1 cellular context compared by ENCODE assay signal in the genomic region with DNA sequence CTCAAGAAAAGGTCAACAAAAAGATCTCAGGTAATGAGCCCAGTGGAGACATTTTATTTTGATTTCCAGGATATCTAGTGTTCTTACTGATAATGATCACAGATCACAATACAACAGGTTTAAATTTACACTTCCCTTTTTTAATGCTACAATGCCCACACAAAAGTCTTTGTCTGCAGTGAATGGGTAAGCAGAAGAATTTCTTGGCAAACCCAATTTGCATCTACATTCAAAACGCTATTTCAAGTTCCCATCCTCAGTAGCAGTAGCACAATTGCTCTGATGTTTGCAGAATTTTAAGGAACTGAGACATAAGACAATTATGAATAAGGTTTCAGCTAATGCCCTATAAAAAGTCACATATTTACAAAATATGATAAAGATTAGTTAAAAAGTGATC.
TF ChIP-seq lines count a peak whose summit lies in the region.

No MANE protein-coding gene starts in this region.

TF ChIP-seq in GM12878, 131 proteins besides CTCF, POLR2A, EP300 and RAD21 (continued from another document and continues in another):
- no peak for TF ChIP-seq SRF (IDR thresholded peaks at IDR 0.05; ENCODE audit: low read depth in 2 of 2, low read length in 2 of 2)
- no peak for TF ChIP-seq EZH2 (IDR thresholded peaks at IDR 0.05; ENCODE audit: borderline replicate concordance, control insufficient read depth, low read depth, low read length)
- TF ChIP-seq, protein P1, sequence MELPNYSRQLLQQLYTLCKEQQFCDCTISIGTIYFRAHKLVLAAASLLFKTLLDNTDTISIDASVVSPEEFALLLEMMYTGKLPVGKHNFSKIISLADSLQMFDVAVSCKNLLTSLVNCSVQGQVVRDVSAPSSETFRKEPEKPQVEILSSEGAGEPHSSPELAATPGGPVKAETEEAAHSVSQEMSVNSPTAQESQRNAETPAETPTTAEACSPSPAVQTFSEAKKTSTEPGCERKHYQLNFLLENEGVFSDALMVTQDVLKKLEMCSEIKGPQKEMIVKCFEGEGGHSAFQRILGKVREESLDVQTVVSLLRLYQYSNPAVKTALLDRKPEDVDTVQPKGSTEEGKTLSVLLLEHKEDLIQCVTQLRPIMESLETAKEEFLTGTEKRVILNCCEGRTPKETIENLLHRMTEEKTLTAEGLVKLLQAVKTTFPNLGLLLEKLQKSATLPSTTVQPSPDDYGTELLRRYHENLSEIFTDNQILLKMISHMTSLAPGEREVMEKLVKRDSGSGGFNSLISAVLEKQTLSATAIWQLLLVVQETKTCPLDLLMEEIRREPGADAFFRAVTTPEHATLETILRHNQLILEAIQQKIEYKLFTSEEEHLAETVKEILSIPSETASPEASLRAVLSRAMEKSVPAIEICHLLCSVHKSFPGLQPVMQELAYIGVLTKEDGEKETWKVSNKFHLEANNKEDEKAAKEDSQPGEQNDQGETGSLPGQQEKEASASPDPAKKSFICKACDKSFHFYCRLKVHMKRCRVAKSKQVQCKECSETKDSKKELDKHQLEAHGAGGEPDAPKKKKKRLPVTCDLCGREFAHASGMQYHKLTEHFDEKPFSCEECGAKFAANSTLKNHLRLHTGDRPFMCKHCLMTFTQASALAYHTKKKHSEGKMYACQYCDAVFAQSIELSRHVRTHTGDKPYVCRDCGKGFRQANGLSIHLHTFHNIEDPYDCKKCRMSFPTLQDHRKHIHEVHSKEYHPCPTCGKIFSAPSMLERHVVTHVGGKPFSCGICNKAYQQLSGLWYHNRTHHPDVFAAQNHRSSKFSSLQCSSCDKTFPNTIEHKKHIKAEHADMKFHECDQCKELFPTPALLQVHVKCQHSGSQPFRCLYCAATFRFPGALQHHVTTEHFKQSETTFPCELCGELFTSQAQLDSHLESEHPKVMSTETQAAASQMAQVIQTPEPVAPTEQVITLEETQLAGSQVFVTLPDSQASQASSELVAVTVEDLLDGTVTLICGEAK (IDR thresholded peaks at IDR 0.05; ENCODE audit: borderline replicate concordance): no peak
- TF ChIP-seq NRF1 (conservative IDR thresholded peaks at IDR 0.05; ENCODE audit: low read depth, low read length): no peak
- TF ChIP-seq, protein P2, sequence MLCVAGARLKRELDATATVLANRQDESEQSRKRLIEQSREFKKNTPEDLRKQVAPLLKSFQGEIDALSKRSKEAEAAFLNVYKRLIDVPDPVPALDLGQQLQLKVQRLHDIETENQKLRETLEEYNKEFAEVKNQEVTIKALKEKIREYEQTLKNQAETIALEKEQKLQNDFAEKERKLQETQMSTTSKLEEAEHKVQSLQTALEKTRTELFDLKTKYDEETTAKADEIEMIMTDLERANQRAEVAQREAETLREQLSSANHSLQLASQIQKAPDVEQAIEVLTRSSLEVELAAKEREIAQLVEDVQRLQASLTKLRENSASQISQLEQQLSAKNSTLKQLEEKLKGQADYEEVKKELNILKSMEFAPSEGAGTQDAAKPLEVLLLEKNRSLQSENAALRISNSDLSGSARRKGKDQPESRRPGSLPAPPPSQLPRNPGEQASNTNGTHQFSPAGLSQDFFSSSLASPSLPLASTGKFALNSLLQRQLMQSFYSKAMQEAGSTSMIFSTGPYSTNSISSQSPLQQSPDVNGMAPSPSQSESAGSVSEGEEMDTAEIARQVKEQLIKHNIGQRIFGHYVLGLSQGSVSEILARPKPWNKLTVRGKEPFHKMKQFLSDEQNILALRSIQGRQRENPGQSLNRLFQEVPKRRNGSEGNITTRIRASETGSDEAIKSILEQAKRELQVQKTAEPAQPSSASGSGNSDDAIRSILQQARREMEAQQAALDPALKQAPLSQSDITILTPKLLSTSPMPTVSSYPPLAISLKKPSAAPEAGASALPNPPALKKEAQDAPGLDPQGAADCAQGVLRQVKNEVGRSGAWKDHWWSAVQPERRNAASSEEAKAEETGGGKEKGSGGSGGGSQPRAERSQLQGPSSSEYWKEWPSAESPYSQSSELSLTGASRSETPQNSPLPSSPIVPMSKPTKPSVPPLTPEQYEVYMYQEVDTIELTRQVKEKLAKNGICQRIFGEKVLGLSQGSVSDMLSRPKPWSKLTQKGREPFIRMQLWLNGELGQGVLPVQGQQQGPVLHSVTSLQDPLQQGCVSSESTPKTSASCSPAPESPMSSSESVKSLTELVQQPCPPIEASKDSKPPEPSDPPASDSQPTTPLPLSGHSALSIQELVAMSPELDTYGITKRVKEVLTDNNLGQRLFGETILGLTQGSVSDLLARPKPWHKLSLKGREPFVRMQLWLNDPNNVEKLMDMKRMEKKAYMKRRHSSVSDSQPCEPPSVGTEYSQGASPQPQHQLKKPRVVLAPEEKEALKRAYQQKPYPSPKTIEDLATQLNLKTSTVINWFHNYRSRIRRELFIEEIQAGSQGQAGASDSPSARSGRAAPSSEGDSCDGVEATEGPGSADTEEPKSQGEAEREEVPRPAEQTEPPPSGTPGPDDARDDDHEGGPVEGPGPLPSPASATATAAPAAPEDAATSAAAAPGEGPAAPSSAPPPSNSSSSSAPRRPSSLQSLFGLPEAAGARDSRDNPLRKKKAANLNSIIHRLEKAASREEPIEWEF (IDR thresholded peaks at IDR 0.05; ENCODE audit: insufficient replicate concordance, low read depth, low read length): no peak
- TF ChIP-seq, protein P3, sequence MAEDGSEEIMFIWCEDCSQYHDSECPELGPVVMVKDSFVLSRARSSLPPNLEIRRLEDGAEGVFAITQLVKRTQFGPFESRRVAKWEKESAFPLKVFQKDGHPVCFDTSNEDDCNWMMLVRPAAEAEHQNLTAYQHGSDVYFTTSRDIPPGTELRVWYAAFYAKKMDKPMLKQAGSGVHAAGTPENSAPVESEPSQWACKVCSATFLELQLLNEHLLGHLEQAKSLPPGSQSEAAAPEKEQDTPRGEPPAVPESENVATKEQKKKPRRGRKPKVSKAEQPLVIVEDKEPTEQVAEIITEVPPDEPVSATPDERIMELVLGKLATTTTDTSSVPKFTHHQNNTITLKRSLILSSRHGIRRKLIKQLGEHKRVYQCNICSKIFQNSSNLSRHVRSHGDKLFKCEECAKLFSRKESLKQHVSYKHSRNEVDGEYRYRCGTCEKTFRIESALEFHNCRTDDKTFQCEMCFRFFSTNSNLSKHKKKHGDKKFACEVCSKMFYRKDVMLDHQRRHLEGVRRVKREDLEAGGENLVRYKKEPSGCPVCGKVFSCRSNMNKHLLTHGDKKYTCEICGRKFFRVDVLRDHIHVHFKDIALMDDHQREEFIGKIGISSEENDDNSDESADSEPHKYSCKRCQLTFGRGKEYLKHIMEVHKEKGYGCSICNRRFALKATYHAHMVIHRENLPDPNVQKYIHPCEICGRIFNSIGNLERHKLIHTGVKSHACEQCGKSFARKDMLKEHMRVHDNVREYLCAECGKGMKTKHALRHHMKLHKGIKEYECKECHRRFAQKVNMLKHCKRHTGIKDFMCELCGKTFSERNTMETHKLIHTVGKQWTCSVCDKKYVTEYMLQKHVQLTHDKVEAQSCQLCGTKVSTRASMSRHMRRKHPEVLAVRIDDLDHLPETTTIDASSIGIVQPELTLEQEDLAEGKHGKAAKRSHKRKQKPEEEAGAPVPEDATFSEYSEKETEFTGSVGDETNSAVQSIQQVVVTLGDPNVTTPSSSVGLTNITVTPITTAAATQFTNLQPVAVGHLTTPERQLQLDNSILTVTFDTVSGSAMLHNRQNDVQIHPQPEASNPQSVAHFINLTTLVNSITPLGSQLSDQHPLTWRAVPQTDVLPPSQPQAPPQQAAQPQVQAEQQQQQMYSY (CRISPR knock-in tag; IDR thresholded peaks at IDR 0.05): no peak
- no peak for TF ChIP-seq CBX3 (IDR thresholded peaks at IDR 0.05; ENCODE audit: borderline replicate concordance, low read depth)
- no peak for TF ChIP-seq TCF3 (IDR thresholded peaks at IDR 0.05; ENCODE audit: borderline replicate concordance, insufficient read depth, low read depth, low read length)
- TF ChIP-seq, protein P4, sequence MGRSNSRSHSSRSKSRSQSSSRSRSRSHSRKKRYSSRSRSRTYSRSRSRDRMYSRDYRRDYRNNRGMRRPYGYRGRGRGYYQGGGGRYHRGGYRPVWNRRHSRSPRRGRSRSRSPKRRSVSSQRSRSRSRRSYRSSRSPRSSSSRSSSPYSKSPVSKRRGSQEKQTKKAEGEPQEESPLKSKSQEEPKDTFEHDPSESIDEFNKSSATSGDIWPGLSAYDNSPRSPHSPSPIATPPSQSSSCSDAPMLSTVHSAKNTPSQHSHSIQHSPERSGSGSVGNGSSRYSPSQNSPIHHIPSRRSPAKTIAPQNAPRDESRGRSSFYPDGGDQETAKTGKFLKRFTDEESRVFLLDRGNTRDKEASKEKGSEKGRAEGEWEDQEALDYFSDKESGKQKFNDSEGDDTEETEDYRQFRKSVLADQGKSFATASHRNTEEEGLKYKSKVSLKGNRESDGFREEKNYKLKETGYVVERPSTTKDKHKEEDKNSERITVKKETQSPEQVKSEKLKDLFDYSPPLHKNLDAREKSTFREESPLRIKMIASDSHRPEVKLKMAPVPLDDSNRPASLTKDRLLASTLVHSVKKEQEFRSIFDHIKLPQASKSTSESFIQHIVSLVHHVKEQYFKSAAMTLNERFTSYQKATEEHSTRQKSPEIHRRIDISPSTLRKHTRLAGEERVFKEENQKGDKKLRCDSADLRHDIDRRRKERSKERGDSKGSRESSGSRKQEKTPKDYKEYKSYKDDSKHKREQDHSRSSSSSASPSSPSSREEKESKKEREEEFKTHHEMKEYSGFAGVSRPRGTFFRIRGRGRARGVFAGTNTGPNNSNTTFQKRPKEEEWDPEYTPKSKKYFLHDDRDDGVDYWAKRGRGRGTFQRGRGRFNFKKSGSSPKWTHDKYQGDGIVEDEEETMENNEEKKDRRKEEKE (IDR thresholded peaks at IDR 0.05): no peak
- no peak for TF ChIP-seq SUZ12 (IDR thresholded peaks at IDR 0.05; ENCODE audit: unreplicated experiment)
- TF ChIP-seq SREBF2 (IDR thresholded peaks at IDR 0.05; ENCODE audit: low read length): no peak
- no peak for TF ChIP-seq NR2C2 (IDR thresholded peaks at IDR 0.05; ENCODE audit: borderline replicate concordance, control insufficient read depth, insufficient read length, low read depth)
- TF ChIP-seq, protein P5, sequence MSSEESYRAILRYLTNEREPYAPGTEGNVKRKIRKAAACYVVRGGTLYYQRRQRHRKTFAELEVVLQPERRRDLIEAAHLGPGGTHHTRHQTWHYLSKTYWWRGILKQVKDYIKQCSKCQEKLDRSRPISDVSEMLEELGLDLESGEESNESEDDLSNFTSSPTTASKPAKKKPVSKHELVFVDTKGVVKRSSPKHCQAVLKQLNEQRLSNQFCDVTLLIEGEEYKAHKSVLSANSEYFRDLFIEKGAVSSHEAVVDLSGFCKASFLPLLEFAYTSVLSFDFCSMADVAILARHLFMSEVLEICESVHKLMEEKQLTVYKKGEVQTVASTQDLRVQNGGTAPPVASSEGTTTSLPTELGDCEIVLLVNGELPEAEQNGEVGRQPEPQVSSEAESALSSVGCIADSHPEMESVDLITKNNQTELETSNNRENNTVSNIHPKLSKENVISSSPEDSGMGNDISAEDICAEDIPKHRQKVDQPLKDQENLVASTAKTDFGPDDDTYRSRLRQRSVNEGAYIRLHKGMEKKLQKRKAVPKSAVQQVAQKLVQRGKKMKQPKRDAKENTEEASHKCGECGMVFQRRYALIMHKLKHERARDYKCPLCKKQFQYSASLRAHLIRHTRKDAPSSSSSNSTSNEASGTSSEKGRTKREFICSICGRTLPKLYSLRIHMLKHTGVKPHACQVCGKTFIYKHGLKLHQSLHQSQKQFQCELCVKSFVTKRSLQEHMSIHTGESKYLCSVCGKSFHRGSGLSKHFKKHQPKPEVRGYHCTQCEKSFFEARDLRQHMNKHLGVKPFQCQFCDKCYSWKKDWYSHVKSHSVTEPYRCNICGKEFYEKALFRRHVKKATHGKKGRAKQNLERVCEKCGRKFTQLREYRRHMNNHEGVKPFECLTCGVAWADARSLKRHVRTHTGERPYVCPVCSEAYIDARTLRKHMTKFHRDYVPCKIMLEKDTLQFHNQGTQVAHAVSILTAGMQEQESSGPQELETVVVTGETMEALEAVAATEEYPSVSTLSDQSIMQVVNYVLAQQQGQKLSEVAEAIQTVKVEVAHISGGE (CRISPR knock-in tag; IDR thresholded peaks at IDR 0.05): no peak
- TF ChIP-seq TARDBP (IDR thresholded peaks at IDR 0.05; ENCODE audit: borderline replicate concordance): no peak
- no peak for TF ChIP-seq RB1 (IDR thresholded peaks at IDR 0.05; ENCODE audit: borderline replicate concordance)
- TF ChIP-seq TAF1 (IDR thresholded peaks at IDR 0.05; ENCODE audit: borderline replicate concordance, low read depth, low read length): no peak
- no peak for TF ChIP-seq NFXL1 (IDR thresholded peaks at IDR 0.05; ENCODE audit: borderline replicate concordance)
- TF ChIP-seq IRF4 (IDR thresholded peaks at IDR 0.05; ENCODE audit: low read depth, low read length): 0 out of 2 replicates have a peak, but pooled peaks have one; percentile 19
- no peak for TF ChIP-seq EGR1 (IDR thresholded peaks at IDR 0.05; ENCODE audit: borderline replicate concordance in 1 of 2, low read depth in 2 of 2, low read length in 2 of 2)
- peak; percentile 75 for TF ChIP-seq IKZF1 (conservative IDR thresholded peaks at IDR 0.05)
- TF ChIP-seq BHLHE40 (IDR thresholded peaks at IDR 0.05; ENCODE audit: borderline replicate concordance in 1 of 2, low read depth in 2 of 2, low read length in 1 of 2): no peak; a peak in 1 of 4 replicates
- no peak for TF ChIP-seq CBFB (IDR thresholded peaks at IDR 0.05; ENCODE audit: low read depth)
- no peak for TF ChIP-seq MXI1 (IDR thresholded peaks at IDR 0.05; ENCODE audit: low read depth, low read length)
- TF ChIP-seq RELA (IDR thresholded peaks at IDR 0.05; ENCODE audit: borderline replicate concordance, partially characterized antibody): no peak
- TF ChIP-seq JUNB (IDR thresholded peaks at IDR 0.05): no peak
- TF ChIP-seq RCOR1 (conservative IDR thresholded peaks at IDR 0.05; ENCODE audit: low read depth, low read length): 0 out of 2 replicates have a peak, but pooled peaks have one; percentile 44
- TF ChIP-seq YBX1 (IDR thresholded peaks at IDR 0.05): no peak
- TF ChIP-seq TCF7 (IDR thresholded peaks at IDR 0.05; ENCODE audit: borderline replicate concordance): no peak
- TF ChIP-seq STAT1 (conservative IDR thresholded peaks at IDR 0.05): no peak
- TF ChIP-seq, protein P6, sequence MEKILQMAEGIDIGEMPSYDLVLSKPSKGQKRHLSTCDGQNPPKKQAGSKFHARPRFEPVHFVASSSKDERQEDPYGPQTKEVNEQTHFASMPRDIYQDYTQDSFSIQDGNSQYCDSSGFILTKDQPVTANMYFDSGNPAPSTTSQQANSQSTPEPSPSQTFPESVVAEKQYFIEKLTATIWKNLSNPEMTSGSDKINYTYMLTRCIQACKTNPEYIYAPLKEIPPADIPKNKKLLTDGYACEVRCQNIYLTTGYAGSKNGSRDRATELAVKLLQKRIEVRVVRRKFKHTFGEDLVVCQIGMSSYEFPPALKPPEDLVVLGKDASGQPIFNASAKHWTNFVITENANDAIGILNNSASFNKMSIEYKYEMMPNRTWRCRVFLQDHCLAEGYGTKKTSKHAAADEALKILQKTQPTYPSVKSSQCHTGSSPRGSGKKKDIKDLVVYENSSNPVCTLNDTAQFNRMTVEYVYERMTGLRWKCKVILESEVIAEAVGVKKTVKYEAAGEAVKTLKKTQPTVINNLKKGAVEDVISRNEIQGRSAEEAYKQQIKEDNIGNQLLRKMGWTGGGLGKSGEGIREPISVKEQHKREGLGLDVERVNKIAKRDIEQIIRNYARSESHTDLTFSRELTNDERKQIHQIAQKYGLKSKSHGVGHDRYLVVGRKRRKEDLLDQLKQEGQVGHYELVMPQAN (conservative IDR thresholded peaks at IDR 0.05): no peak
- no peak; the same call in 1 of the 2 replicates for TF ChIP-seq BACH1 (IDR thresholded peaks at IDR 0.05; ENCODE audit: borderline replicate concordance)
- TF ChIP-seq POU2F2 (IDR thresholded peaks at IDR 0.05; ENCODE audit: borderline replicate concordance, low read depth, low read length): peak; percentile 74; the same call in 1 of the 3 replicates
